1 cellular context compared by ENCODE assay signal in the genomic region with DNA sequence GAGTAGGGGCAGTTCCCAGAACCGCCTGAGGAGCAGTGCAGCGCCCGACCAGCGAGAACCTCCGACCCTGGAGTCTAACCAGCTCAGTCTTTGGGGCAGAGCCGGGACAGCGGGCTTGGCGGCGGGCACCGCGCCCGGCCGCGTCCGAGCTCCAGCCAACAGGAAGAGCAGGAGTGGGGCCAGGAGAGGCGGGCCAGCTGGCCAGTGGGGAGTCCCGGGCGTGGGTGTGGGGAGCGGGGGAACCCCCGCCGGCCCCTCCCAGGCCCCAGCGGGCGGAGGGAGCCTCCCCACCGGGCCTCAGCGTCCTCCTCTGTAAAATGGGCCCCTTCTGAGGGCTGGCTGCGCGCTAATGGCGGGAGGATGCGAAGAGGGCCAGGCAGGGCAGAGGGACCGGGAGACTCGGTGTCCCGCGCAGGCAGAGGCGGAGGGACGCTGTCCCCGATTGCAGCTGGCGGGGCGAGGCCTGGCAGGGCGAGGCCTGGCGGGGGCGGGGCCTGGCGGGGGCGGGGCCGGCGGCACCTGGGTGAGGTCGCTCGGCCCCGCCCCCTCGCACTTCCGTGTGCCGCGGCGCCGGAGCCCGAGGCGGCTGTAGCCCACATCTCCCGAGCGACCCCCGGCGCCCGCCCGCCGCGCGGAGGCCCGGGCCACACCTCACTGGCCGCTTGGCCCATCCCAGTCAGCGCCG.
A peak's percentile ranks its signal among the peaks of the same experiment; 100 is the strongest.
TF ChIP-seq lines count a peak whose summit lies in the region.

A gene (plus strand): TSS at position 550 of the 685 bp plus-strand sequence. CDS start 17,214 bp downstream, outside the sequence.

TF ChIP-seq in HepG2, 621 proteins besides CTCF, POLR2A, EP300 and RAD21 (continued from another document and continues in another):
- TF ChIP-seq, protein P1, sequence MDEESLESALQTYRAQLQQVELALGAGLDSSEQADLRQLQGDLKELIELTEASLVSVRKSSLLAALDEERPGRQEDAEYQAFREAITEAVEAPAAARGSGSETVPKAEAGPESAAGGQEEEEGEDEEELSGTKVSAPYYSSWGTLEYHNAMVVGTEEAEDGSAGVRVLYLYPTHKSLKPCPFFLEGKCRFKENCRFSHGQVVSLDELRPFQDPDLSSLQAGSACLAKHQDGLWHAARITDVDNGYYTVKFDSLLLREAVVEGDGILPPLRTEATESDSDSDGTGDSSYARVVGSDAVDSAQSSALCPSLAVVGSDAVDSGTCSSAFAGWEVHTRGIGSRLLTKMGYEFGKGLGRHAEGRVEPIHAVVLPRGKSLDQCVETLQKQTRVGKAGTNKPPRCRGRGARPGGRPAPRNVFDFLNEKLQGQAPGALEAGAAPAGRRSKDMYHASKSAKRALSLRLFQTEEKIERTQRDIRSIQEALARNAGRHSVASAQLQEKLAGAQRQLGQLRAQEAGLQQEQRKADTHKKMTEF (CRISPR knock-in tag; IDR thresholded peaks at IDR 0.05), result peak; percentile 77
- TF ChIP-seq KMT2A (CRISPR knock-in tag; IDR thresholded peaks at IDR 0.05), result 0 out of 2 replicates have a peak, but pooled peaks have one; percentile 17
- TF ChIP-seq MLLT10 (CRISPR knock-in tag; IDR thresholded peaks at IDR 0.05), result no peak
- TF ChIP-seq, protein P2, sequence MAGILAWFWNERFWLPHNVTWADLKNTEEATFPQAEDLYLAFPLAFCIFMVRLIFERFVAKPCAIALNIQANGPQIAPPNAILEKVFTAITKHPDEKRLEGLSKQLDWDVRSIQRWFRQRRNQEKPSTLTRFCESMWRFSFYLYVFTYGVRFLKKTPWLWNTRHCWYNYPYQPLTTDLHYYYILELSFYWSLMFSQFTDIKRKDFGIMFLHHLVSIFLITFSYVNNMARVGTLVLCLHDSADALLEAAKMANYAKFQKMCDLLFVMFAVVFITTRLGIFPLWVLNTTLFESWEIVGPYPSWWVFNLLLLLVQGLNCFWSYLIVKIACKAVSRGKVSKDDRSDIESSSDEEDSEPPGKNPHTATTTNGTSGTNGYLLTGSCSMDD (CRISPR knock-in tag; IDR thresholded peaks at IDR 0.05), result no peak
- no peak for TF ChIP-seq ZBTB42 (CRISPR knock-in tag; IDR thresholded peaks at IDR 0.05)
- peak; percentile 75; the same call in 1 of the 2 replicates for TF ChIP-seq SIN3A (IDR thresholded peaks at IDR 0.05; ENCODE audit: borderline replicate concordance, low read depth, low read length)
- peak; percentile 4; the same call in 1 of the 2 replicates for TF ChIP-seq ARNT2 (CRISPR knock-in tag; IDR thresholded peaks at IDR 0.05; ENCODE audit: low read depth)
- TF ChIP-seq ZNF556 (CRISPR knock-in tag; IDR thresholded peaks at IDR 0.05; ENCODE audit: borderline replicate concordance), result no peak
- TF ChIP-seq ARHGAP35 (CRISPR knock-in tag; IDR thresholded peaks at IDR 0.05; ENCODE audit: borderline replicate concordance), result peak; percentile 73; the same call in 1 of the 2 replicates
- peak; percentile 53 for TF ChIP-seq TAF1 (CRISPR knock-in tag; IDR thresholded peaks at IDR 0.05)
- TF ChIP-seq, protein P3, sequence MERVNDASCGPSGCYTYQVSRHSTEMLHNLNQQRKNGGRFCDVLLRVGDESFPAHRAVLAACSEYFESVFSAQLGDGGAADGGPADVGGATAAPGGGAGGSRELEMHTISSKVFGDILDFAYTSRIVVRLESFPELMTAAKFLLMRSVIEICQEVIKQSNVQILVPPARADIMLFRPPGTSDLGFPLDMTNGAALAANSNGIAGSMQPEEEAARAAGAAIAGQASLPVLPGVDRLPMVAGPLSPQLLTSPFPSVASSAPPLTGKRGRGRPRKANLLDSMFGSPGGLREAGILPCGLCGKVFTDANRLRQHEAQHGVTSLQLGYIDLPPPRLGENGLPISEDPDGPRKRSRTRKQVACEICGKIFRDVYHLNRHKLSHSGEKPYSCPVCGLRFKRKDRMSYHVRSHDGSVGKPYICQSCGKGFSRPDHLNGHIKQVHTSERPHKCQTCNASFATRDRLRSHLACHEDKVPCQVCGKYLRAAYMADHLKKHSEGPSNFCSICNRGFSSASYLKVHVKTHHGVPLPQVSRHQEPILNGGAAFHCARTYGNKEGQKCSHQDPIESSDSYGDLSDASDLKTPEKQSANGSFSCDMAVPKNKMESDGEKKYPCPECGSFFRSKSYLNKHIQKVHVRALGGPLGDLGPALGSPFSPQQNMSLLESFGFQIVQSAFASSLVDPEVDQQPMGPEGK (CRISPR knock-in tag; IDR thresholded peaks at IDR 0.05), result peak; percentile 65; the same call in 1 of the 2 replicates
- TF ChIP-seq MZF1 (CRISPR knock-in tag; IDR thresholded peaks at IDR 0.05; ENCODE audit: borderline replicate concordance), result no peak
- TF ChIP-seq, protein P4, sequence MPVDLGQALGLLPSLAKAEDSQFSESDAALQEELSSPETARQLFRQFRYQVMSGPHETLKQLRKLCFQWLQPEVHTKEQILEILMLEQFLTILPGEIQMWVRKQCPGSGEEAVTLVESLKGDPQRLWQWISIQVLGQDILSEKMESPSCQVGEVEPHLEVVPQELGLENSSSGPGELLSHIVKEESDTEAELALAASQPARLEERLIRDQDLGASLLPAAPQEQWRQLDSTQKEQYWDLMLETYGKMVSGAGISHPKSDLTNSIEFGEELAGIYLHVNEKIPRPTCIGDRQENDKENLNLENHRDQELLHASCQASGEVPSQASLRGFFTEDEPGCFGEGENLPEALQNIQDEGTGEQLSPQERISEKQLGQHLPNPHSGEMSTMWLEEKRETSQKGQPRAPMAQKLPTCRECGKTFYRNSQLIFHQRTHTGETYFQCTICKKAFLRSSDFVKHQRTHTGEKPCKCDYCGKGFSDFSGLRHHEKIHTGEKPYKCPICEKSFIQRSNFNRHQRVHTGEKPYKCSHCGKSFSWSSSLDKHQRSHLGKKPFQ (CRISPR knock-in tag; IDR thresholded peaks at IDR 0.05; ENCODE audit: insufficient replicate concordance), result no peak
- TF ChIP-seq ZSCAN29 (CRISPR knock-in tag; conservative IDR thresholded peaks at IDR 0.05), result 0 out of 2 replicates have a peak, but pooled peaks have one; percentile 54
- no peak for TF ChIP-seq ZNF850 (CRISPR knock-in tag; conservative IDR thresholded peaks at IDR 0.05)
- no peak for TF ChIP-seq ZNF644 (CRISPR knock-in tag; IDR thresholded peaks at IDR 0.05; ENCODE audit: low read depth)
- TF ChIP-seq ESRRA (CRISPR knock-in tag; IDR thresholded peaks at IDR 0.05; ENCODE audit: low read depth), result no peak
- TF ChIP-seq PPARG (CRISPR knock-in tag; conservative IDR thresholded peaks at IDR 0.05), result peak; percentile 34
- TF ChIP-seq, protein P5, sequence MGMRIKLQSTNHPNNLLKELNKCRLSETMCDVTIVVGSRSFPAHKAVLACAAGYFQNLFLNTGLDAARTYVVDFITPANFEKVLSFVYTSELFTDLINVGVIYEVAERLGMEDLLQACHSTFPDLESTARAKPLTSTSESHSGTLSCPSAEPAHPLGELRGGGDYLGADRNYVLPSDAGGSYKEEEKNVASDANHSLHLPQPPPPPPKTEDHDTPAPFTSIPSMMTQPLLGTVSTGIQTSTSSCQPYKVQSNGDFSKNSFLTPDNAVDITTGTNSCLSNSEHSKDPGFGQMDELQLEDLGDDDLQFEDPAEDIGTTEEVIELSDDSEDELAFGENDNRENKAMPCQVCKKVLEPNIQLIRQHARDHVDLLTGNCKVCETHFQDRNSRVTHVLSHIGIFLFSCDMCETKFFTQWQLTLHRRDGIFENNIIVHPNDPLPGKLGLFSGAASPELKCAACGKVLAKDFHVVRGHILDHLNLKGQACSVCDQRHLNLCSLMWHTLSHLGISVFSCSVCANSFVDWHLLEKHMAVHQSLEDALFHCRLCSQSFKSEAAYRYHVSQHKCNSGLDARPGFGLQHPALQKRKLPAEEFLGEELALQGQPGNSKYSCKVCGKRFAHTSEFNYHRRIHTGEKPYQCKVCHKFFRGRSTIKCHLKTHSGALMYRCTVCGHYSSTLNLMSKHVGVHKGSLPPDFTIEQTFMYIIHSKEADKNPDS (CRISPR knock-in tag; IDR thresholded peaks at IDR 0.05), result 0 out of 2 replicates have a peak, but pooled peaks have one; percentile 69
- no peak for TF ChIP-seq CREB1 (IDR thresholded peaks at IDR 0.05)
- TF ChIP-seq CREB1 (CRISPR knock-in tag; IDR thresholded peaks at IDR 0.05), result no peak
- 0 out of 2 replicates have a peak, but pooled peaks have one; percentile 14 for TF ChIP-seq ZNF441 (CRISPR knock-in tag; IDR thresholded peaks at IDR 0.05; ENCODE audit: borderline replicate concordance)
- peak; percentile 59 for TF ChIP-seq RBM39 (IDR thresholded peaks at IDR 0.05; ENCODE audit: low read depth, low read length, poor library complexity, severe bottlenecking)
- no peak for TF ChIP-seq ZNF816 (CRISPR knock-in tag; IDR thresholded peaks at IDR 0.05; ENCODE audit: borderline replicate concordance)
- TF ChIP-seq, protein P6, sequence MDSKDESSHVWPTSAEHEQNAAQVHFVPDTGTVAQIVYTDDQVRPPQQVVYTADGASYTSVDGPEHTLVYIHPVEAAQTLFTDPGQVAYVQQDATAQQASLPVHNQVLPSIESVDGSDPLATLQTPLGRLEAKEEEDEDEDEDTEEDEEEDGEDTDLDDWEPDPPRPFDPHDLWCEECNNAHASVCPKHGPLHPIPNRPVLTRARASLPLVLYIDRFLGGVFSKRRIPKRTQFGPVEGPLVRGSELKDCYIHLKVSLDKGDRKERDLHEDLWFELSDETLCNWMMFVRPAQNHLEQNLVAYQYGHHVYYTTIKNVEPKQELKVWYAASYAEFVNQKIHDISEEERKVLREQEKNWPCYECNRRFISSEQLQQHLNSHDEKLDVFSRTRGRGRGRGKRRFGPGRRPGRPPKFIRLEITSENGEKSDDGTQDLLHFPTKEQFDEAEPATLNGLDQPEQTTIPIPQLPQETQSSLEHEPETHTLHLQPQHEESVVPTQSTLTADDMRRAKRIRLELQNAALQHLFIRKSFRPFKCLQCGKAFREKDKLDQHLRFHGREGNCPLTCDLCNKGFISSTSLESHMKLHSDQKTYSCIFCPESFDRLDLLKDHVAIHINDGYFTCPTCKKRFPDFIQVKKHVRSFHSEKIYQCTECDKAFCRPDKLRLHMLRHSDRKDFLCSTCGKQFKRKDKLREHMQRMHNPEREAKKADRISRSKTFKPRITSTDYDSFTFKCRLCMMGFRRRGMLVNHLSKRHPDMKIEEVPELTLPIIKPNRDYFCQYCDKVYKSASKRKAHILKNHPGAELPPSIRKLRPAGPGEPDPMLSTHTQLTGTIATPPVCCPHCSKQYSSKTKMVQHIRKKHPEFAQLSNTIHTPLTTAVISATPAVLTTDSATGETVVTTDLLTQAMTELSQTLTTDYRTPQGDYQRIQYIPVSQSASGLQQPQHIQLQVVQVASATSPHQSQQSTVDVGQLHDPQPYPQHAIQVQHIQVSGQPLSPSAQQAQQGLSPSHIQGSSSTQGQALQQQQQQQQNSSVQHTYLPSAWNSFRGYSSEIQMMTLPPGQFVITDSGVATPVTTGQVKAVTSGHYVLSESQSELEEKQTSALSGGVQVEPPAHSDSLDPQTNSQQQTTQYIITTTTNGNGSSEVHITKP (CRISPR knock-in tag; IDR thresholded peaks at IDR 0.05; ENCODE audit: low read depth), result 0 out of 2 replicates have a peak, but pooled peaks have one; percentile 40
- peak; percentile 72 for TF ChIP-seq AGO2 (optimal IDR thresholded peaks at IDR 0.05; ENCODE audit: low read depth, low read length)
- no peak; the same call in 1 of the 2 replicates for TF ChIP-seq STAG1 (CRISPR knock-in tag; IDR thresholded peaks at IDR 0.05)
- TF ChIP-seq, protein P7, sequence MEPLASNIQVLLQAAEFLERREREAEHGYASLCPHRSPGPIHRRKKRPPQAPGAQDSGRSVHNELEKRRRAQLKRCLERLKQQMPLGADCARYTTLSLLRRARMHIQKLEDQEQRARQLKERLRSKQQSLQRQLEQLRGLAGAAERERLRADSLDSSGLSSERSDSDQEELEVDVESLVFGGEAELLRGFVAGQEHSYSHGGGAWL (CRISPR knock-in tag; IDR thresholded peaks at IDR 0.05), result 0 out of 2 replicates have a peak, but pooled peaks have one; percentile 60
- TF ChIP-seq ZMYM3 (CRISPR knock-in tag; IDR thresholded peaks at IDR 0.05), result peak; percentile 90
- TF ChIP-seq ASH2L (IDR thresholded peaks at IDR 0.05; ENCODE audit: insufficient read length, low read depth, low read length), result no peak
- TF ChIP-seq MTA1 (CRISPR knock-in tag; IDR thresholded peaks at IDR 0.05; ENCODE audit: borderline replicate concordance), result no peak
- TF ChIP-seq, protein P8, sequence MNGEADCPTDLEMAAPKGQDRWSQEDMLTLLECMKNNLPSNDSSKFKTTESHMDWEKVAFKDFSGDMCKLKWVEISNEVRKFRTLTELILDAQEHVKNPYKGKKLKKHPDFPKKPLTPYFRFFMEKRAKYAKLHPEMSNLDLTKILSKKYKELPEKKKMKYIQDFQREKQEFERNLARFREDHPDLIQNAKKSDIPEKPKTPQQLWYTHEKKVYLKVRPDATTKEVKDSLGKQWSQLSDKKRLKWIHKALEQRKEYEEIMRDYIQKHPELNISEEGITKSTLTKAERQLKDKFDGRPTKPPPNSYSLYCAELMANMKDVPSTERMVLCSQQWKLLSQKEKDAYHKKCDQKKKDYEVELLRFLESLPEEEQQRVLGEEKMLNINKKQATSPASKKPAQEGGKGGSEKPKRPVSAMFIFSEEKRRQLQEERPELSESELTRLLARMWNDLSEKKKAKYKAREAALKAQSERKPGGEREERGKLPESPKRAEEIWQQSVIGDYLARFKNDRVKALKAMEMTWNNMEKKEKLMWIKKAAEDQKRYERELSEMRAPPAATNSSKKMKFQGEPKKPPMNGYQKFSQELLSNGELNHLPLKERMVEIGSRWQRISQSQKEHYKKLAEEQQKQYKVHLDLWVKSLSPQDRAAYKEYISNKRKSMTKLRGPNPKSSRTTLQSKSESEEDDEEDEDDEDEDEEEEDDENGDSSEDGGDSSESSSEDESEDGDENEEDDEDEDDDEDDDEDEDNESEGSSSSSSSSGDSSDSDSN (CRISPR knock-in tag; IDR thresholded peaks at IDR 0.05), result peak; percentile 33; the same call in 1 of the 2 replicates
- TF ChIP-seq, protein P9, sequence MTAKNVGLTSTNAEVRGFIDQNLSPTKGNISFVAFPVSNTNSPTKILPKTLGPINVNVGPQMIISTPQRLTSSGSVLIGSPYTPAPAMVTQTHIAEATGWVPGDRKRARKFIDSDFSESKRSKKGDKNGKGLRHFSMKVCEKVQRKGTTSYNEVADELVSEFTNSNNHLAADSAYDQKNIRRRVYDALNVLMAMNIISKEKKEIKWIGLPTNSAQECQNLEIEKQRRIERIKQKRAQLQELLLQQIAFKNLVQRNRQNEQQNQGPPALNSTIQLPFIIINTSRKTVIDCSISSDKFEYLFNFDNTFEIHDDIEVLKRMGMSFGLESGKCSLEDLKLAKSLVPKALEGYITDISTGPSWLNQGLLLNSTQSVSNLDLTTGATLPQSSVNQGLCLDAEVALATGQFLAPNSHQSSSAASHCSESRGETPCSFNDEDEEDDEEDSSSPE (CRISPR knock-in tag; IDR thresholded peaks at IDR 0.05), result peak; percentile 48
- TF ChIP-seq ZSCAN9 (CRISPR knock-in tag; IDR thresholded peaks at IDR 0.05; ENCODE audit: borderline replicate concordance), result no peak
- TF ChIP-seq, protein P10, sequence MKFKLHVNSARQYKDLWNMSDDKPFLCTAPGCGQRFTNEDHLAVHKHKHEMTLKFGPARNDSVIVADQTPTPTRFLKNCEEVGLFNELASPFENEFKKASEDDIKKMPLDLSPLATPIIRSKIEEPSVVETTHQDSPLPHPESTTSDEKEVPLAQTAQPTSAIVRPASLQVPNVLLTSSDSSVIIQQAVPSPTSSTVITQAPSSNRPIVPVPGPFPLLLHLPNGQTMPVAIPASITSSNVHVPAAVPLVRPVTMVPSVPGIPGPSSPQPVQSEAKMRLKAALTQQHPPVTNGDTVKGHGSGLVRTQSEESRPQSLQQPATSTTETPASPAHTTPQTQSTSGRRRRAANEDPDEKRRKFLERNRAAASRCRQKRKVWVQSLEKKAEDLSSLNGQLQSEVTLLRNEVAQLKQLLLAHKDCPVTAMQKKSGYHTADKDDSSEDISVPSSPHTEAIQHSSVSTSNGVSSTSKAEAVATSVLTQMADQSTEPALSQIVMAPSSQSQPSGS (CRISPR knock-in tag; IDR thresholded peaks at IDR 0.05), result 0 out of 2 replicates have a peak, but pooled peaks have one; percentile 25
- TF ChIP-seq HNRNPL (IDR thresholded peaks at IDR 0.05; ENCODE audit: low read depth, low read length), result 0 out of 2 replicates have a peak, but pooled peaks have one; percentile 46
- TF ChIP-seq ZNF629 (CRISPR knock-in tag; conservative IDR thresholded peaks at IDR 0.05), result peak; percentile 94
- TF ChIP-seq HIVEP1 (CRISPR knock-in tag; IDR thresholded peaks at IDR 0.05), result peak; percentile 93
- TF ChIP-seq ZFP90 (CRISPR knock-in tag; IDR thresholded peaks at IDR 0.05; ENCODE audit: borderline replicate concordance), result no peak
